ENCODE assay signal across 29 cellular contexts in genomic region chr2:172049721-172050120, GRCh38. TPM values are rescaled to one million over a fixed set of nuclear protein-coding genes. Genes with fewer than 3 reads are reported as not detected.
"Had no signal": no experiment of that assay in that cellular context is flagged by ENCODE, and none has a peak within 500 bp of the region (broad histone marks: within the 10 kb centered on the region; RNA-seq: fewer than 3 reads in every experiment).

No MANE protein-coding gene starts in this region.

- ATAC-seq: natural killer cell; psoas muscle; right cardiac atrium; right lobe of liver; stimulated activated effector memory CD8-positive, alpha-beta T cell treated with anti-CD3 and anti-CD28 coated beads, Interleukin-12 subunit alpha, Interleukin-12 subunit beta, amount 100 ng/mL, for 72 hours; stimulated activated naive B cell treated with anti-CD40 and anti-IgM and Interleukin-4, amounts not matched to agents 10 μg/mL and 1 μg/mL and 100 μg/mL, for 72 hours; upper lobe of right lung had no signal

- DNase-seq: natural killer cell; occipital lobe; ovary; posterior cingulate gyrus; psoas muscle; right cardiac atrium; right lobe of liver; sigmoid colon; small intestine; stimulated activated CD4-positive, alpha-beta T cell treated with anti-CD3 and anti-CD28 coated beads, Interleukin-15, amount 100 ng/mL, for 24 hours; stimulated activated CD4-positive, alpha-beta T cell treated with anti-CD3 and anti-CD28 coated beads, Interleukin-2, amount 100 ng/mL, for 24 hours; stimulated activated CD4-positive, alpha-beta T cell treated with anti-CD3 and anti-CD28 coated beads, Interleukin-2, amount 100 ng/mL, for 48 hours; stimulated activated CD4-positive, alpha-beta T cell treated with anti-CD3 and anti-CD28 coated beads, Interleukin-4, amount 100 ng/mL, for 24 hours; stimulated activated naive B cell treated with anti-CD40 and anti-IgM and Interleukin-4, amounts not matched to agents 10 μg/mL and 1 μg/mL and 100 μg/mL, for 72 hours; stimulated activated naive CD4-positive, alpha-beta T cell treated with Interleukin-2 at 50 U/mL for 16 hours; stomach; testis; tibial artery; transverse colon; upper lobe of right lung; uterus had no signal

- H3K4me1 ChIP-seq: parathyroid adenoma, psoas muscle, sigmoid colon, suprapubic skin, testis, tibial artery, upper lobe of right lung, uterus had no signal

- H3K4me3 ChIP-seq: neural progenitor cell, ovary, psoas muscle, right lobe of liver, sigmoid colon, stomach, suprapubic skin, testis, tibial artery, transverse colon, upper lobe of right lung, uterus had no signal

- H3K27ac ChIP-seq: neural progenitor cell, ovary, parathyroid adenoma, psoas muscle, right lobe of liver, sigmoid colon, stomach, suprapubic skin, testis, tibial artery, transverse colon, upper lobe of right lung, uterus had no signal

- H3K36me3 ChIP-seq: neural progenitor cell, ovary, right lobe of liver, sigmoid colon, stomach, suprapubic skin, tibial artery, transverse colon, upper lobe of right lung, uterus had no signal

- H3K79me2 ChIP-seq: parathyroid adenoma had no signal

- H3K27me3 ChIP-seq: neural progenitor cell, ovary, right lobe of liver, sigmoid colon, stomach, suprapubic skin, testis, tibial artery, transverse colon, upper lobe of right lung, uterus had no signal

- H3K4me2 ChIP-seq: neural progenitor cell had no signal

- H3K9ac ChIP-seq: neural progenitor cell, parathyroid adenoma had no signal

- H2AFZ ChIP-seq: neural progenitor cell, parathyroid adenoma had no signal

- H3K9me3 ChIP-seq: ovary, psoas muscle, right lobe of liver, sigmoid colon, stomach, suprapubic skin, testis, tibial artery, transverse colon, upper lobe of right lung, uterus had no signal

RNA-seq across cellular contexts. Expression of gene DLX1, which starts 35.6 kb away (rescaled TPM):
- total RNA-seq: natural killer cell, renal cortical epithelial cell, right lobe of liver, skeletal muscle tissue, subcutaneous adipose tissue, testis, transverse colon, upper lobe of right lung had no signal

RNA-seq across cellular contexts. Expression of gene DLX2, which starts 53.0 kb away (rescaled TPM):
- total RNA-seq: psoas muscle, renal cortical epithelial cell, right cardiac atrium, right lobe of liver, skeletal muscle tissue, stomach, subcutaneous adipose tissue, upper lobe of right lung, urinary bladder, uterus had no signal
- polyA plus RNA-seq: ovary, psoas muscle, right cardiac atrium had no signal
